Comparison of ENCODE assay signal across 8 cellular contexts in the genomic region with DNA sequence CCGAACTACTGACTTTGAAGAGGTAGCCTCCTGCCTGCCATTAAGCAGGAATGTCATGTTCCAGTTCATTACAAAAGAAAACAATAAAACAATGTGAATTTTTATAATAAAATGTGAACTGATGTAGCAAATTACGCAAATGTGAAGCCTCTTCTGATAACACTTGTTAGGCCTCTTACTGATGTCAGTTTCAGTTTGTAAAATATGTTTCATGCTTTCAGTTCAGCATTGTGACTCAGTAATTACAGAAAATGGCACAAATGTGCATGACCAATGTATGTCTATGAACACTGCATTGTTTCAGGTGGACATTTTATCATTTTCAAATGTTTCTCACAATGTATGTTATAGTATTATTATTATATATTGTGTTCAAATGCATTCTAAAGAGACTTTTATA.
DNase-seq lines count a peak whose midpoint lies in the region; ATAC-seq lines count a peak whose summit lies in the region.

No MANE protein-coding gene starts in this region.

- H3K4me1 Mint-ChIP-seq in activated CD8-positive, alpha-beta memory T cell treated with anti-CD3 and anti-CD28 coated beads, Interleukin-2, amount 10 ng/mL, durations not matched to agents 7 days and 5 days = peaks cover 57% of the 10 kb centered on the region
- H3K4me1 Mint-ChIP-seq in activated CD8-positive, alpha-beta T cell treated with anti-CD3 and anti-CD28 coated beads, Interleukin-2, amount 10 ng/mL, durations not matched to agents 7 days and 5 days (ENCODE audit: low read depth) = peaks cover 54% of the 10 kb centered on the region

- DNase-seq in activated CD8-positive, alpha-beta memory T cell treated with anti-CD3 and anti-CD28 coated beads, Interleukin-2, amount 10 ng/mL, durations not matched to agents 7 days and 5 days = no peak
- DNase-seq in activated CD8-positive, alpha-beta memory T cell treated with anti-CD3 and anti-CD28 coated beads, Interleukin-2, amount 50 U/mL, for 48 hours = no peak
- no peak for DNase-seq in activated CD8-positive, alpha-beta T cell treated with anti-CD3 and anti-CD28 coated beads, Interleukin-2, amount 10 ng/mL, durations not matched to agents 7 days and 5 days
- no peak for DNase-seq in NCI-H146 (lab: John Stamatoyannopoulos, UW)
- no peak for DNase-seq in GDM1 (lab: John Stamatoyannopoulos, UW)
- no peak for DNase-seq in NCI-H2196 treated with DMSO at 0.1 percent for 48 hours (lab: John Stamatoyannopoulos, UW; ENCODE audit: unreplicated experiment)

- H3K4me3 Mint-ChIP-seq in activated CD8-positive, alpha-beta memory T cell treated with anti-CD3 and anti-CD28 coated beads, Interleukin-2, amount 10 ng/mL, durations not matched to agents 7 days and 5 days = peak overlapping the region; percentile 53
- no peak overlapping the region for H3K4me3 Mint-ChIP-seq in activated CD8-positive, alpha-beta T cell treated with anti-CD3 and anti-CD28 coated beads, Interleukin-2, amount 10 ng/mL, durations not matched to agents 7 days and 5 days

- H3K36me3 Mint-ChIP-seq in activated CD8-positive, alpha-beta memory T cell treated with anti-CD3 and anti-CD28 coated beads, Interleukin-2, amount 10 ng/mL, durations not matched to agents 7 days and 5 days = peaks cover 47% of the 10 kb centered on the region
- peaks cover 50% of the 10 kb centered on the region for H3K36me3 Mint-ChIP-seq in activated CD8-positive, alpha-beta T cell treated with anti-CD3 and anti-CD28 coated beads, Interleukin-2, amount 10 ng/mL, durations not matched to agents 7 days and 5 days (ENCODE audit: low read depth)

- peaks cover 0 to 10% (median 10%) of the 10 kb centered on the region in 5 donors for H3K36me3 ChIP-seq in subcutaneous abdominal adipose tissue (ENCODE audit: control insufficient read depth in 5 of 5, insufficient read depth in 5 of 5, low read length in 5 of 5)

- no peaks in the 10 kb centered on the region for H3K27me3 ChIP-seq in subcutaneous abdominal adipose tissue (ENCODE audit: control insufficient read depth in 5 of 5, insufficient read depth in 4 of 5, low read length in 5 of 5)

- H3K4me1 ChIP-seq in subcutaneous abdominal adipose tissue (ENCODE audit: control insufficient read depth in 5 of 5, insufficient read depth in 5 of 5, low read length in 5 of 5) = peaks cover 0 to 41% (median 21%) of the 10 kb centered on the region in 5 donors

- no peak overlapping the region for H3K4me3 ChIP-seq in subcutaneous abdominal adipose tissue (ENCODE audit: low read depth in 1 of 5, low read length in 5 of 5)

- peak overlapping the region; percentile 82 for H3K27ac Mint-ChIP-seq in activated CD8-positive, alpha-beta memory T cell treated with anti-CD3 and anti-CD28 coated beads, Interleukin-2, amount 10 ng/mL, durations not matched to agents 7 days and 5 days
- peak overlapping the region; percentile 89 for H3K27ac Mint-ChIP-seq in activated CD8-positive, alpha-beta T cell treated with anti-CD3 and anti-CD28 coated beads, Interleukin-2, amount 10 ng/mL, durations not matched to agents 7 days and 5 days

- CTCF ChIA-PET in activated CD8-positive, alpha-beta memory T cell treated with anti-CD3 and anti-CD28 coated beads, Interleukin-2, amount 10 ng/mL, durations not matched to agents 7 days and 5 days (lab: Charles Lee) = interaction anchor here (1.2 to 4.3 kb wide), 2 partner anchors 62 to 126 kb away, joined by 3 to 23 read pairs; no protein-coding TSS in a partner anchor
- CTCF ChIA-PET in activated CD8-positive, alpha-beta T cell treated with anti-CD3 and anti-CD28 coated beads, Interleukin-2, amount 10 ng/mL, durations not matched to agents 7 days and 5 days (lab: Charles Lee) = interaction anchor here (1.4 to 6.4 kb wide), 5 partner anchors 21 to 71 kb away, joined by 4 to 45 read pairs (median 7); no protein-coding TSS in a partner anchor

- POLR2A ChIA-PET in activated CD8-positive, alpha-beta T cell treated with anti-CD3 and anti-CD28 coated beads, Interleukin-2, amount 10 ng/mL, durations not matched to agents 7 days and 5 days (lab: Charles Lee) = interaction anchor here (0.7 kb wide), 1 partner anchor 28 kb away, joined by 4 read pairs; no protein-coding TSS in a partner anchor

- peak overlapping the region; percentile 47 for H3K27ac ChIP-seq in subcutaneous abdominal adipose tissue (ENCODE audit: low read depth, low read length)

- H3K27me3 Mint-ChIP-seq in activated CD8-positive, alpha-beta memory T cell treated with anti-CD3 and anti-CD28 coated beads, Interleukin-2, amount 10 ng/mL, durations not matched to agents 7 days and 5 days = no peaks in the 10 kb centered on the region
- no peaks in the 10 kb centered on the region for H3K27me3 Mint-ChIP-seq in activated CD8-positive, alpha-beta T cell treated with anti-CD3 and anti-CD28 coated beads, Interleukin-2, amount 10 ng/mL, durations not matched to agents 7 days and 5 days (ENCODE audit: low read depth)

- ATAC-seq in activated CD8-positive, alpha-beta memory T cell treated with anti-CD3 and anti-CD28 coated beads, Interleukin-2, amount 10 ng/mL, durations not matched to agents 7 days and 5 days = peak; percentile 60
- peak; percentile 40 for ATAC-seq in HG03039 (IDR thresholded peaks at IDR 0.05; ENCODE audit: unreplicated experiment)
- peak; percentile 34 for ATAC-seq in activated CD8-positive, alpha-beta T cell treated with anti-CD3 and anti-CD28 coated beads, Interleukin-2, amount 10 ng/mL, durations not matched to agents 7 days and 5 days

- H3K9me3 ChIP-seq in subcutaneous abdominal adipose tissue (ENCODE audit: control insufficient read depth in 5 of 5, low read length in 5 of 5) = no peaks in the 10 kb centered on the region

- no peak overlapping the region for H3K9ac ChIP-seq in subcutaneous abdominal adipose tissue (ENCODE audit: low read length in 5 of 5)

- H3K9me3 Mint-ChIP-seq in activated CD8-positive, alpha-beta memory T cell treated with anti-CD3 and anti-CD28 coated beads, Interleukin-2, amount 10 ng/mL, durations not matched to agents 7 days and 5 days (ENCODE audit: low read depth) = no peaks in the 10 kb centered on the region
- H3K9me3 Mint-ChIP-seq in activated CD8-positive, alpha-beta T cell treated with anti-CD3 and anti-CD28 coated beads, Interleukin-2, amount 10 ng/mL, durations not matched to agents 7 days and 5 days (ENCODE audit: insufficient read depth) = no peaks in the 10 kb centered on the region
